Comparison of ENCODE assay signal across 1 cellular context in genomic region chr13:36031490-36031889, GRCh38.
TF ChIP-seq lines count a peak whose summit lies in the region.

No MANE protein-coding gene starts in this region.

TF ChIP-seq in H1, 55 proteins besides CTCF, POLR2A, EP300 and RAD21 (continued from another document):
- TF ChIP-seq, protein P1, sequence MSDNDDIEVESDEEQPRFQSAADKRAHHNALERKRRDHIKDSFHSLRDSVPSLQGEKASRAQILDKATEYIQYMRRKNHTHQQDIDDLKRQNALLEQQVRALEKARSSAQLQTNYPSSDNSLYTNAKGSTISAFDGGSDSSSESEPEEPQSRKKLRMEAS (IDR thresholded peaks at IDR 0.05): 0 out of 2 replicates have a peak, but pooled peaks have one; percentile 36
- TF ChIP-seq CHD2 (IDR thresholded peaks at IDR 0.05; ENCODE audit: low read length): no peak
